ENCODE assay signal across 17 cellular contexts in the genomic region with DNA sequence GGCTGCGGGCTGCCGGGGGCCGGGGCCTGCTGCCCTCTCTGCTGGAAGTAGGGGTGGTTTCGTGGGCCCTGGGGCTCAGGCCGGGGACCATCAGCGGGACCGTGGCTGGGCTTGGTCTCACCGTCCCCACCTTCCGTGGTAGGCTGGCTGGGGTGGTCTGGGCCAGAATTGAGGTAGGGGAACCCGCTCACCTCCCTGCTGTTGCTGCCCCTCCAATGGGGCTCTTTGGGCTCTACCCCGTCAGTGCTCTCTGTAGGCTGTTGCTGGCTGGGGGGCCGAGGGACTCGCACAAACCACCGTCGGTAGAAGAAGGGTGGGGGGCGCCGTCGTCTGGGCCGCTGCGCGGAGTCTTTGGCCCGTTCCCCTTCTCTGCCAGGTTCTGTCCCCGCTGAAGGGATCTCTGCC. TPM values are rescaled to one million over a fixed set of nuclear protein-coding genes. Genes with fewer than 3 reads are reported as not detected.
"Had no signal": no experiment of that assay in that cellular context is flagged by ENCODE, and none has a peak within 500 bp of the region (broad histone marks: within the 10 kb centered on the region; RNA-seq: fewer than 3 reads in every experiment).

No MANE protein-coding gene starts in this region.

- H2AFZ ChIP-seq: parathyroid adenoma had no signal

- H3K4me3 ChIP-seq: coronary artery, lung, right lobe of liver, upper lobe of right lung had no signal

- H3K36me3 ChIP-seq: right lobe of liver, upper lobe of right lung had no signal

- DNase-seq: activated CD4-positive, alpha-beta T cell treated with anti-CD3 and anti-CD28 coated beads, Interleukin-2, amount 10 ng/mL, durations not matched to agents 7 days and 5 days; activated CD8-positive, alpha-beta T cell treated with anti-CD3 and anti-CD28 coated beads, Interleukin-2, amount 10 ng/mL, durations not matched to agents 7 days and 5 days; activated naive CD4-positive, alpha-beta T cell; activated T-cell treated with anti-CD3 and anti-CD28 coated beads, Interleukin-2, amount 50 U/mL, for 1 hour; stimulated activated CD4-positive, alpha-beta T cell treated with anti-CD3 and anti-CD28 coated beads, Interleukin-4, amount 100 ng/mL, for 1 hour; stimulated activated naive CD4-positive, alpha-beta T cell; upper lobe of right lung had no signal

- H3K27ac ChIP-seq: epithelial cell of prostate, parathyroid adenoma, right lobe of liver, upper lobe of right lung had no signal

- H3K9me3 ChIP-seq: right lobe of liver, upper lobe of right lung had no signal

- H3K4me1 ChIP-seq: parathyroid adenoma, right lobe of liver had no signal

- ATAC-seq: activated CD4-positive, CD25-positive, alpha-beta regulatory T cell treated with anti-CD3 and anti-CD28 coated beads, Interleukin-2, amount 50 U/mL, for 24 hours; activated CD8-positive, alpha-beta T cell treated with anti-CD3 and anti-CD28 coated beads, Interleukin-2, amount 10 ng/mL, durations not matched to agents 7 days and 5 days; natural killer cell treated with Interleukin-12 subunit alpha and Interleukin-12 subunit beta and Interleukin-15 and Interleukin-18, amount 100 ng/mL, for 72 hours; right lobe of liver; SK-N-SH treated with all-trans-retinoic acid at 6 μM for 48 hours; upper lobe of right lung had no signal

- H3K27me3 ChIP-seq: upper lobe of right lung had no signal

- H3K9ac ChIP-seq: parathyroid adenoma had no signal

RNA-seq across cellular contexts. Expression of a gene that starts 23.4 kb away (rescaled TPM):
- total RNA-seq: activated CD8-positive, alpha-beta T cell treated with anti-CD3 and anti-CD28 coated beads, Interleukin-2, amount 10 ng/mL, durations not matched to agents 7 days and 5 days; fibroblast of villous mesenchyme; natural killer cell treated with Interleukin-12 subunit alpha and Interleukin-12 subunit beta and Interleukin-15 and Interleukin-18, amount 100 ng/mL, for 72 hours; T-helper 2 cell treated with Interferon-gamma antibody and Interleukin-4, amounts not matched to agents 100 ng/mL and 5 ng/mL, for 36 hours had no signal
